8 cellular contexts compared by ENCODE assay signal in genomic region chr3:9249273-9250192, GRCh38. TPM values are rescaled to one million over a fixed set of nuclear protein-coding genes. Genes with fewer than 3 reads are reported as not detected.
DNase-seq lines count a peak whose midpoint lies in the region; ATAC-seq and TF ChIP-seq lines count a peak whose summit lies in the region.

Gene SRGAP3, minus strand, starts transcription at chr3:9249646. Its CDS starts 695 bp downstream, at chr3:9248951.

- H2BK15ac ChIP-seq in H9 (ENCODE audit: low read depth, low read length): no peak within 1 kb of the TSS

- H3K4me3 Mint-ChIP-seq in H9: peak within 1 kb of the TSS; percentile 69 to 91

- H3K36me3 ChIP-seq in MG63 (no peaks in the 10 kb centered on the region), gastroesophageal sphincter (no peaks in the 10 kb centered on the region), neutrophil (no peaks in the 10 kb centered on the region)

- H3K36me3 Mint-ChIP-seq in H9 (ENCODE audit: insufficient read depth in 1 of 3, low read depth in 3 of 3): no peaks in the 10 kb centered on the region

- H3K14ac ChIP-seq in H9 (ENCODE audit: insufficient read depth, low read length): no peak within 1 kb of the TSS

- H4K91ac ChIP-seq in H9 (ENCODE audit: insufficient read length, low read depth, low read length): no peak within 1 kb of the TSS

- H3K23ac ChIP-seq in H9 (ENCODE audit: insufficient read length, low read depth, low read length): no peak within 1 kb of the TSS

- H3K9me3 Mint-ChIP-seq in H9: 0 out of 5 replicates have a peak, but pooled peaks cover 0 to 2% of the 10 kb centered on the region in 2 experiments

- H3K79me2 ChIP-seq in H9 (ENCODE audit: insufficient read depth, low read length): no peaks in the 10 kb centered on the region

- no peak within 1 kb of the TSS for H3K4ac ChIP-seq in H9 (ENCODE audit: low read depth, low read length)

- H2BK12ac ChIP-seq in H9 (ENCODE audit: insufficient read length, low read depth, low read length): no peak within 1 kb of the TSS

- no peak within 1 kb of the TSS for H4K8ac ChIP-seq in H9 (replicated peaks; ENCODE audit: insufficient read length, low read depth, low read length)

- H3K9me3 ChIP-seq in H9 (ENCODE audit: control insufficient read depth, low read depth, low read length): no peaks in the 10 kb centered on the region
- H3K9me3 ChIP-seq in MG63: no peaks in the 10 kb centered on the region
- H3K9me3 ChIP-seq in gastroesophageal sphincter: no peaks in the 10 kb centered on the region
- H3K9me3 ChIP-seq in neutrophil: no peaks in the 10 kb centered on the region

- H3K4me3 ChIP-seq in MG63 (peak within 1 kb of the TSS; percentile 36), gastroesophageal sphincter (peak within 1 kb of the TSS; percentile 27 to 50), neutrophil (ENCODE audit: low read depth in 1 of 2, low read length in 1 of 2) (peak within 1 kb of the TSS; percentile 59 to 65)

- TF ChIP-seq CTCF in H9 (conservative IDR thresholded peaks at IDR 0.05) (peak; percentile 28; the same call in 1 of the 3 replicates), gastroesophageal sphincter (IDR thresholded peaks at IDR 0.05) (peak in 3 of 4 experiments; percentile 44 to 59 (median 49)), neutrophil (IDR thresholded peaks at IDR 0.05) (peak; percentile 55)

- H2BK20ac ChIP-seq in H9 (ENCODE audit: low read depth, low read length, poor library complexity, severe bottlenecking): no peak within 1 kb of the TSS

- no peaks in the 10 kb centered on the region for H3K27me3 ChIP-seq in H9 (ENCODE audit: insufficient read depth, low read length)
- no peaks in the 10 kb centered on the region for H3K27me3 ChIP-seq in MG63
- no peaks in the 10 kb centered on the region for H3K27me3 ChIP-seq in gastroesophageal sphincter
- H3K27me3 ChIP-seq in neutrophil: peaks cover 18% of the 10 kb centered on the region

- peaks cover 3% of the 10 kb centered on the region; the same call in 1 of the 2 replicates for H3K4me1 ChIP-seq in H9 (ENCODE audit: insufficient read depth, low read length)
- peaks cover 0 to 33% (median 0%) of the 10 kb centered on the region in 3 donors for H3K4me1 ChIP-seq in gastroesophageal sphincter
- H3K4me1 ChIP-seq in neutrophil (ENCODE audit: control insufficient read depth in 1 of 2, insufficient read depth in 1 of 2, low read depth in 1 of 2, low read length in 1 of 2): peaks cover 19 to 20% of the 10 kb centered on the region in 2 experiments

- H2BK120ac ChIP-seq in H9 (ENCODE audit: low read depth, low read length, poor library complexity, severe bottlenecking): no peak within 1 kb of the TSS

- peaks cover 12% of the 10 kb centered on the region for H3K27me3 Mint-ChIP-seq in H9 (ENCODE audit: low read depth)

- DNase-seq in ELF-1 (ENCODE audit: low read depth, low spot score) (peak; percentile 95), H9 (peak; percentile 92), MG63 (peak; percentile 83), SIG-M5 (lab: John Stamatoyannopoulos, UW) (peak; percentile 93), substantia nigra (lab: John Stamatoyannopoulos, UW) (peak; percentile 21 to 96 (median 86))
- DNase-seq in activated naive CD4-positive, alpha-beta T cell treated with Interleukin-2 at 50 U/mL for 16 hours: peak; percentile 76

- H2AFZ ChIP-seq in H9 (ENCODE audit: low read length): no peak within 1 kb of the TSS

- H3K9ac ChIP-seq in H9 (ENCODE audit: extremely low read depth, insufficient read length, low read length): peak within 1 kb of the TSS; percentile 25

- WGBS in H9 (ENCODE audit: extremely low coverage, insufficient read length, low lambda C conversion rate): no CpG with 5 or more reads among the region's 28 CpGs
- WGBS in gastroesophageal sphincter (ENCODE audit: low coverage in 1 of 2), 2 donors: 2 to 4% methylated on average over 10 to 28 of the region's 28 CpGs

- no peaks in the 10 kb centered on the region for H3K23me2 ChIP-seq in H9 (ENCODE audit: insufficient read length, low read depth, low read length, poor library complexity, severe bottlenecking)

- H3K27ac ChIP-seq in H9 (ENCODE audit: insufficient read length, low read depth, low read length) (no peak within 1 kb of the TSS), gastroesophageal sphincter (peak within 1 kb of the TSS in 3 of 4 donors; percentile 33 to 63 (median 45)), neutrophil (peak within 1 kb of the TSS; percentile 67), substantia nigra (ENCODE audit: low read depth, low read length, poor library complexity, severe bottlenecking) (peak within 1 kb of the TSS; percentile 49)

- H2BK5ac ChIP-seq in H9 (ENCODE audit: insufficient read length, low read length): no peak within 1 kb of the TSS

- no peak within 1 kb of the TSS for H3T11ph ChIP-seq in H9 (ENCODE audit: low read length)

- no peak within 1 kb of the TSS for H2AK5ac ChIP-seq in H9 (ENCODE audit: insufficient read length, low read length)

- TF ChIP-seq EP300 in gastroesophageal sphincter (IDR thresholded peaks at IDR 0.05): no peak

- H3K27ac Mint-ChIP-seq in H9: peak within 1 kb of the TSS; percentile 7 to 45 (median 17); a peak in 5 of 7 replicates

- ATAC-seq in gastroesophageal sphincter: peak; percentile 98

- no peaks in the 10 kb centered on the region for H3K79me1 ChIP-seq in H9 (ENCODE audit: insufficient read depth, low read depth, low read length, poor library complexity, severe bottlenecking)

- peaks cover 32 to 48% of the 10 kb centered on the region in 2 experiments for H3K4me1 Mint-ChIP-seq in H9

- peak within 1 kb of the TSS; percentile 58 for H3K18ac ChIP-seq in H9 (ENCODE audit: insufficient read length, low read depth, low read length)

- H3K56ac ChIP-seq in H9 (ENCODE audit: insufficient read length, low read depth, low read length): no peak within 1 kb of the TSS

- no peak within 1 kb of the TSS for H4K5ac ChIP-seq in H9 (ENCODE audit: insufficient read length, low read depth, low read length)

- no peak for TF ChIP-seq POLR2A in gastroesophageal sphincter (IDR thresholded peaks at IDR 0.05)

- H3K4me2 ChIP-seq in H9 (ENCODE audit: insufficient read depth, insufficient read length, low read length): peak within 1 kb of the TSS; percentile 75

- no peaks in the 10 kb centered on the region for H4K20me1 ChIP-seq in H9 (ENCODE audit: control insufficient read depth, insufficient read depth, insufficient read length)

RNA-seq across cellular contexts. Expression of gene SRGAP3, which starts in this region (rescaled TPM):
- 2.6 and 3.4 TPM in 2 replicates for total RNA-seq in H9 (2021)
- 0.07 and 0.25 TPM in 2 replicates for total RNA-seq in MG63 (2014; rRNA removed; shearing (Covaris generic); ENCODE audit: low replicate concordance)
- 1 to 10 TPM; 2.0 to 6.9 (median 4.8) TPM for total RNA-seq in gastroesophageal sphincter

Comparison
In these comparisons a context has a peak if more than half of its experiments do, and no peak if none do; other contexts are left out.
1. Peak in DNase-seq and H3K4me3 ChIP-seq in MG63; RNA of the gene not detected or under 1 TPM.